In the genomic region with DNA sequence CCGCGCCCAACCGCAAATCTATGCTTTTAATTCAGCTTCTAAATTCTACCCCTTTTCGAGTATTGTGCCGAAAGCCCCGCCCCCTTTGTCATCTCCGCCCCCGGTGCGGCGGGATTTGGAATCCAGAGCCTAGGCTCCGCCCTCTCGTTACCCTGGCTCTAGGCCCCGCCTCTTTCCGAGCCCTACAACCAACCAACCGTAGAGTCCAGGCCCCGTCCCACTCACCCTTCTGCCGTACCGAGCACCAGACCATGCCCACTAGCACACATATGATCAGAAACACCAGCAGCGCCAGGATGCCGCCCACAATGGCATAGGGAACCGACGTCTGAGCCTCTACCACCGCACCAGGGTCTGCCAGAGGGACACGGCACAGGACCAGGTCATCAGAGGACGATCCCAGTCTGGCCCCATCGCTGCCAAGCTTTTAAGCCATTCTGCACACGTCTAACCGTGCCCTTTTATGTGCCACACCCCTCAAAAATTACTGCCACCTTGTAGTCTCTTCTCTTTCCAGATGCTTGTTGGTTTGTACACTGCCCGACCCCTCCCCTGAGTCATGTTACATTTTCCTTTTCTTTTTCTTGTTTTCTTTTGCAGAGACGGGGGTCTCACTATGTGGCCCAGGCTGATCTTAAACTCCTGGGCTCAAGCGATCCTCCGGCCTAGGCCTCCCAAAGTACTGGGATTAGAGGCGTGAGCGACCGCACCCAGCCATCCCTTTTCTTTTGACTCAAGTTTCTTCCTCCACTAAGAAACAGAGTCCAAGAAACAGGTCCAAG, we compare ENCODE assay signal across 17 cellular contexts. TPM values are rescaled to one million over a fixed set of nuclear protein-coding genes. Genes with fewer than 3 reads are reported as not detected.
A peak's percentile ranks its signal among the peaks of the same experiment; 100 is the strongest.
DNase-seq lines count a peak whose midpoint lies in the region; ATAC-seq and TF ChIP-seq lines count a peak whose summit lies in the region.
"Had no signal": no experiment of that assay in that cellular context is flagged by ENCODE, and none has a peak within 500 bp of the region (broad histone marks: within the 10 kb centered on the region; RNA-seq: fewer than 3 reads in every experiment).

No MANE protein-coding gene starts in this region.

- no peaks in the 10 kb centered on the region for H3K9me3 ChIP-seq in HEK293 (ENCODE audit: control insufficient read depth, insufficient read depth, low read depth, low read length)
- H3K9me3 ChIP-seq: A549, HAP-1, neutrophil, thyroid gland had no signal

- POLR2A ChIA-PET in activated CD4-positive, alpha-beta T cell treated with anti-CD3 and anti-CD28 coated beads for 36 hours (lab: Charles Lee), result no interaction called here
- POLR2A ChIA-PET in HEK293 (lab: Yijun Ruan, JAX), result interaction anchor here (2.2 to 4.5 kb wide), 2 partner anchors 44 kb away, joined by 8 to 21 read pairs; no protein-coding TSS in a partner anchor

- intact Hi-C loops in activated CD4-positive, alpha-beta T cell treated with anti-CD3 and anti-CD28 coated beads for 36 hours (cut with DNase I, micrococcal nuclease), result loop anchor here (1.0 to 2.0 kb wide), 2 partner anchors 15 kb away; partner anchors contain the start of gene CADM4 (in 2 of the 2)

- H3K4me1 Mint-ChIP-seq in activated CD4-positive, alpha-beta T cell treated with anti-CD3 and anti-CD28 coated beads for 36 hours, result peaks cover 24% of the 10 kb centered on the region
- peaks cover 27% of the 10 kb centered on the region for H3K4me1 Mint-ChIP-seq in central memory CD8-positive, alpha-beta T cell
- H3K4me1 Mint-ChIP-seq in neural crest cell, result peaks cover 51% of the 10 kb centered on the region

- no peak overlapping the region for H3K4me3 ChIP-seq in HEK293 (ENCODE audit: low read depth, low read length)
- H3K4me3 ChIP-seq: A549, HAP-1, thyroid gland had no signal

- CTCF ChIA-PET in activated CD4-positive, alpha-beta T cell treated with anti-CD3 and anti-CD28 coated beads for 36 hours (lab: Charles Lee), result interaction anchor here (0.6 to 0.9 kb wide), 3 partner anchors 69 to 105 kb away, joined by 3 to 4 read pairs (median 3); no protein-coding TSS in a partner anchor
- CTCF ChIA-PET in HEK293 (lab: Yijun Ruan, JAX), result interaction anchor here (1.0 kb wide), 1 partner anchor 28 kb away, joined by 3 read pairs; no protein-coding TSS in a partner anchor

- H3K4me1 ChIP-seq in HEK293 (ENCODE audit: control insufficient read depth, insufficient read depth, low read length), result peaks cover 8% of the 10 kb centered on the region

- H3K27ac Mint-ChIP-seq in activated CD4-positive, alpha-beta T cell treated with anti-CD3 and anti-CD28 coated beads for 36 hours, result no peak overlapping the region
- peak overlapping the region; percentile 17 for H3K27ac Mint-ChIP-seq in central memory CD8-positive, alpha-beta T cell (ENCODE audit: low read depth)
- peak overlapping the region; percentile 62 for H3K27ac Mint-ChIP-seq in neural crest cell (ENCODE audit: unreplicated experiment)
- H3K27ac Mint-ChIP-seq: activated T-helper 2 cell treated with anti-CD3 and anti-CD28 coated beads, Interferon-gamma antibody, Interleukin-2, Interleukin-4, amounts not matched to agents 10 μg/mL and 5 μg/mL and 100 μg/mL, durations not matched to agents 14 hours and 24 hours and 36 hours had no signal

- peaks cover 5 to 20% of the 10 kb centered on the region in 2 experiments for H3K36me3 ChIP-seq in HEK293 (ENCODE audit: control insufficient read depth in 2 of 2, insufficient read depth in 1 of 2, low read length in 2 of 2)
- H3K36me3 ChIP-seq: neutrophil, thyroid gland had no signal

- DNase-seq in activated CD4-positive, alpha-beta T cell treated with anti-CD3 and anti-CD28 coated beads for 36 hours, result peak; percentile 56
- DNase-seq in activated CD4-positive, alpha-beta T cell treated with anti-CD3 and anti-CD28 coated beads for 1 hour, result no peak
- DNase-seq in central memory CD8-positive, alpha-beta T cell (ENCODE audit: low spot score in 2 of 2), result no peak
- no peak for DNase-seq in neural crest cell (ENCODE audit: low read depth, low spot score)
- no peak for DNase-seq in NCI-H1092 treated with DMSO at 0.1 percent for 48 hours (lab: John Stamatoyannopoulos, UW)
- no peak for DNase-seq in anterior cingulate cortex (lab: John Stamatoyannopoulos, UW)
- no peak for DNase-seq in NCI-H524 treated with DMSO at 0.1 percent for 48 hours (lab: John Stamatoyannopoulos, UW)
- DNase-seq: amniotic stem cell, foreskin melanocyte, NCI-H1092 had no signal

- H3K27me3 Mint-ChIP-seq in activated CD4-positive, alpha-beta T cell treated with anti-CD3 and anti-CD28 coated beads for 36 hours, result peaks cover 6% of the 10 kb centered on the region
- peaks cover 18% of the 10 kb centered on the region for H3K27me3 Mint-ChIP-seq in central memory CD8-positive, alpha-beta T cell
- peaks cover 9% of the 10 kb centered on the region for H3K27me3 Mint-ChIP-seq in neural crest cell (ENCODE audit: low read depth)

- H3K4me3 Mint-ChIP-seq in activated CD4-positive, alpha-beta T cell treated with anti-CD3 and anti-CD28 coated beads for 36 hours, result no peak overlapping the region
- no peak overlapping the region for H3K4me3 Mint-ChIP-seq in central memory CD8-positive, alpha-beta T cell
- peak overlapping the region; percentile 73 for H3K4me3 Mint-ChIP-seq in neural crest cell

- no peaks in the 10 kb centered on the region for H3K36me3 Mint-ChIP-seq in activated CD4-positive, alpha-beta T cell treated with anti-CD3 and anti-CD28 coated beads for 36 hours (ENCODE audit: low read depth)
- H3K36me3 Mint-ChIP-seq in central memory CD8-positive, alpha-beta T cell (ENCODE audit: insufficient read depth), result peaks cover 10% of the 10 kb centered on the region
- peaks cover 31% of the 10 kb centered on the region for H3K36me3 Mint-ChIP-seq in neural crest cell (ENCODE audit: low read depth)

- no peaks in the 10 kb centered on the region for H3K9me3 Mint-ChIP-seq in activated CD4-positive, alpha-beta T cell treated with anti-CD3 and anti-CD28 coated beads for 36 hours (ENCODE audit: low read depth)
- H3K9me3 Mint-ChIP-seq in central memory CD8-positive, alpha-beta T cell, result no peaks in the 10 kb centered on the region
- peaks cover 3% of the 10 kb centered on the region for H3K9me3 Mint-ChIP-seq in neural crest cell
- H3K9me3 Mint-ChIP-seq: activated T-helper 2 cell treated with anti-CD3 and anti-CD28 coated beads, Interferon-gamma antibody, Interleukin-2, Interleukin-4, amounts not matched to agents 10 μg/mL and 5 μg/mL and 100 μg/mL, durations not matched to agents 14 hours and 24 hours and 36 hours had no signal

- H3K27ac ChIP-seq in HEK293 (ENCODE audit: extremely low read depth, low read depth, low read length), result peak overlapping the region; percentile 7; the same call in 1 of the 2 replicates
- H3K27ac ChIP-seq: A549, neutrophil, thyroid gland had no signal

- TF ChIP-seq CTCF in HEK293 (tag by site-specific recombination; IDR thresholded peaks at IDR 0.05), result no peak
- TF ChIP-seq CTCF in neural crest cell (conservative IDR thresholded peaks at IDR 0.05), result no peak

- ATAC-seq in activated CD4-positive, alpha-beta T cell treated with anti-CD3 and anti-CD28 coated beads for 36 hours, result no peak
- ATAC-seq in central memory CD8-positive, alpha-beta T cell (replicated peaks; ENCODE audit: extremely low read depth, poor library complexity, severe bottlenecking), result no peak
- ATAC-seq: right cardiac atrium had no signal

TF ChIP-seq in HEK293, 187 proteins besides CTCF, POLR2A, EP300 and RAD21 (continues in another document):
- TF ChIP-seq ZNF366 (tag by site-specific recombination; conservative IDR thresholded peaks at IDR 0.05) (no peak), ZNF391 (tag by site-specific recombination; IDR thresholded peaks at IDR 0.05; ENCODE audit: borderline replicate concordance, low read depth) (no peak), ZNF16 (tag by site-specific recombination; IDR thresholded peaks at IDR 0.05; ENCODE audit: low read depth) (no peak), ZNF571 (tag by site-specific recombination; IDR thresholded peaks at IDR 0.05) (no peak), ZNF747 (tag by site-specific recombination; IDR thresholded peaks at IDR 0.05) (no peak), ZNF10 (tag by site-specific recombination; IDR thresholded peaks at IDR 0.05) (no peak), ZNF169 (tag by site-specific recombination; IDR thresholded peaks at IDR 0.05) (no peak), ZNF311 (tag by site-specific recombination; IDR thresholded peaks at IDR 0.05; ENCODE audit: borderline replicate concordance) (no peak), ATF2 (tag by site-specific recombination; IDR thresholded peaks at IDR 0.05; ENCODE audit: low read depth) (no peak)
- TF ChIP-seq, protein P1, sequence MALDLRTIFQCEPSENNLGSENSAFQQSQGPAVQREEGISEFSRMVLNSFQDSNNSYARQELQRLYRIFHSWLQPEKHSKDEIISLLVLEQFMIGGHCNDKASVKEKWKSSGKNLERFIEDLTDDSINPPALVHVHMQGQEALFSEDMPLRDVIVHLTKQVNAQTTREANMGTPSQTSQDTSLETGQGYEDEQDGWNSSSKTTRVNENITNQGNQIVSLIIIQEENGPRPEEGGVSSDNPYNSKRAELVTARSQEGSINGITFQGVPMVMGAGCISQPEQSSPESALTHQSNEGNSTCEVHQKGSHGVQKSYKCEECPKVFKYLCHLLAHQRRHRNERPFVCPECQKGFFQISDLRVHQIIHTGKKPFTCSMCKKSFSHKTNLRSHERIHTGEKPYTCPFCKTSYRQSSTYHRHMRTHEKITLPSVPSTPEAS (tag by site-specific recombination; IDR thresholded peaks at IDR 0.05), result no peak

RNA-seq across cellular contexts. Expression of gene ZNF428, which starts 4.7 kb away (rescaled TPM):
- total RNA-seq in activated CD4-positive, alpha-beta T cell treated with anti-CD3 and anti-CD28 coated beads for 36 hours, result 10 to 100 TPM in 1 of 2 experiments, 1 to 10 TPM in 1; 9.0 to 10.1 TPM
- total RNA-seq in neural crest cell, result 114 and 117 TPM in 2 replicates

RNA-seq across cellular contexts. Expression of gene SRRM5, which starts 12.2 kb away (rescaled TPM):
- under 1 TPM; 0.37 to 0.74 TPM for total RNA-seq in activated CD4-positive, alpha-beta T cell treated with anti-CD3 and anti-CD28 coated beads for 36 hours
- total RNA-seq in neural crest cell, result 0.41 and 0.51 TPM in 2 replicates

RNA-seq across cellular contexts. Expression of gene CADM4, which starts 15.6 kb away (rescaled TPM):
- under 1 TPM; 0.53 to 0.61 TPM for total RNA-seq in activated CD4-positive, alpha-beta T cell treated with anti-CD3 and anti-CD28 coated beads for 36 hours
- 74.4 and 78.5 TPM in 2 replicates for total RNA-seq in neural crest cell

RNA-seq across cellular contexts. Expression of gene ZNF576, which starts 27.7 kb away (rescaled TPM):
- total RNA-seq in activated CD4-positive, alpha-beta T cell treated with anti-CD3 and anti-CD28 coated beads for 36 hours, result 10 to 100 TPM; 11.6 to 14.3 TPM
- total RNA-seq in neural crest cell, result 18.3 and 19.7 TPM in 2 replicates

RNA-seq across cellular contexts. Expression of gene IRGQ, which starts 28.1 kb away (rescaled TPM):
- total RNA-seq in activated CD4-positive, alpha-beta T cell treated with anti-CD3 and anti-CD28 coated beads for 36 hours, result 10 to 100 TPM; 11.1 to 16.4 TPM
- total RNA-seq in neural crest cell, result 52.9 and 53.5 TPM in 2 replicates

Comparison
In these comparisons a context has a peak if more than half of its experiments do, and no peak if none do; other contexts are left out.
1. RNA of gene ZNF428, which starts 4.7 kb away (total RNA-seq): 114 to 117 TPM in neural crest cell; 9.0 to 10.1 TPM in activated CD4-positive, alpha-beta T cell treated with anti-CD3 and anti-CD28 coated beads for 36 hours; every median in the first group is over 10 times any median in the second.
2. RNA of gene CADM4, which starts 15.6 kb away (total RNA-seq): 74.4 to 78.5 TPM in neural crest cell; 0.53 to 0.61 TPM in activated CD4-positive, alpha-beta T cell treated with anti-CD3 and anti-CD28 coated beads for 36 hours; every median in the first group is over 10 times any median in the second.